Comparison of ENCODE assay signal across 8 cellular contexts in genomic region chr6:2952557-2953095, GRCh38. TPM values are rescaled to one million over a fixed set of nuclear protein-coding genes. Genes with fewer than 3 reads are reported as not detected.
A peak's percentile ranks its signal among the peaks of the same experiment; 100 is the strongest.
DNase-seq lines count a peak whose midpoint lies in the region; ATAC-seq and TF ChIP-seq lines count a peak whose summit lies in the region.

No MANE protein-coding gene starts in this region.

- H3K27ac ChIP-seq in coronary artery (peak overlapping the region; percentile 66 to 82), right lobe of liver (peak overlapping the region in 1 of 3 donors; percentile 56)

- H3K9me3 ChIP-seq in right lobe of liver, result no peaks in the 10 kb centered on the region

- peaks cover 0 to 19% (median 4%) of the 10 kb centered on the region in 4 donors for H3K4me1 ChIP-seq in right lobe of liver

- peak; percentile 97 for TF ChIP-seq CTCF in coronary artery (IDR thresholded peaks at IDR 0.05)
- TF ChIP-seq CTCF in right lobe of liver (IDR thresholded peaks at IDR 0.05), result peak; percentile 93 to 98 (median 97)

- peak overlapping the region; percentile 15 for H3K4me3 ChIP-seq in coronary artery
- peak overlapping the region in 1 of 3 donors; percentile 3 for H3K4me3 ChIP-seq in right lobe of liver

- peaks cover 0 to 27% (median 6%) of the 10 kb centered on the region in 4 donors for H3K36me3 ChIP-seq in right lobe of liver

- no peak for TF ChIP-seq POLR2A in right lobe of liver (IDR thresholded peaks at IDR 0.05)

- 4% methylated on average over 17 of the region's 27 CpGs for WGBS in right lobe of liver (ENCODE audit: insufficient coverage, low coverage, low lambda C conversion rate, missing lambda C conversion rate)

- ATAC-seq in GM19452 (IDR thresholded peaks at IDR 0.05; ENCODE audit: unreplicated experiment) (peak; percentile 63), right lobe of liver (peak; percentile 91 to 94 (median 92)), GM21447 (IDR thresholded peaks at IDR 0.05; ENCODE audit: unreplicated experiment) (no peak)
- ATAC-seq in activated CD4-positive, CD25-positive, alpha-beta regulatory T cell treated with anti-CD3 and anti-CD28 coated beads, Interleukin-2, amount 50 U/mL, for 24 hours, result peak; percentile 85 to 89

- no peaks in the 10 kb centered on the region for H3K27me3 ChIP-seq in right lobe of liver

- DNase-seq in C1 segment of cervical spinal cord (lab: John Stamatoyannopoulos, UW), result peak in 13 of 14 donors; percentile 34 to 89 (median 64)
- DNase-seq in NAMALWA (ENCODE audit: low spot score), result peak; percentile 86
- DNase-seq in coronary artery (ENCODE audit: low spot score), result peak; percentile 88
- DNase-seq in right lobe of liver, result peak; percentile 63 to 74 (median 74)
- DNase-seq in stimulated activated CD4-positive, alpha-beta T cell treated with anti-CD3 and anti-CD28 coated beads, Interleukin-4, amount 100 ng/mL, for 48 hours (ENCODE audit: low read depth in 2 of 2), result peak; percentile 52 to 55

- intact Hi-C loops in right lobe of liver (cut with DNase I), result no loop called here

RNA-seq across cellular contexts. Expression of gene SERPINB6, which starts 18.7 kb away (rescaled TPM):
- total RNA-seq in right lobe of liver, result 10 to 100 TPM; 27.0 to 48.5 (median 38.7) TPM

RNA-seq across cellular contexts. Expression of gene NQO2, which starts 47.1 kb away (rescaled TPM):
- total RNA-seq in right lobe of liver, result 10 to 100 TPM; 44.5 to 74.2 (median 67.3) TPM

RNA-seq across cellular contexts. Expression of gene SERPINB9, which starts 49.5 kb away (rescaled TPM):
- total RNA-seq in right lobe of liver, result 10 to 100 TPM in 1 of 6 experiments, 1 to 10 TPM in 5; 1.8 to 19.0 (median 4.6) TPM
